In genomic region chr10:67618116-67618515, GRCh38 we compare ENCODE assay signal across 1 cellular context.
TF ChIP-seq lines count a peak whose summit lies in the region.

No MANE protein-coding gene starts in this region.

TF ChIP-seq in IMR-90, 13 proteins besides CTCF, POLR2A, EP300 and RAD21:
- TF ChIP-seq NFE2L2 (IDR thresholded peaks at IDR 0.05; ENCODE audit: low read depth, low read length) (no peak), CEBPB (IDR thresholded peaks at IDR 0.05; ENCODE audit: low read depth, low read length) (0 out of 2 replicates have a peak, but pooled peaks have one; percentile 8), MAFK (IDR thresholded peaks at IDR 0.05; ENCODE audit: low read depth, low read length) (no peak), MXI1 (IDR thresholded peaks at IDR 0.05; ENCODE audit: borderline replicate concordance, low read depth, low read length) (no peak)
- TF ChIP-seq, protein P1, sequence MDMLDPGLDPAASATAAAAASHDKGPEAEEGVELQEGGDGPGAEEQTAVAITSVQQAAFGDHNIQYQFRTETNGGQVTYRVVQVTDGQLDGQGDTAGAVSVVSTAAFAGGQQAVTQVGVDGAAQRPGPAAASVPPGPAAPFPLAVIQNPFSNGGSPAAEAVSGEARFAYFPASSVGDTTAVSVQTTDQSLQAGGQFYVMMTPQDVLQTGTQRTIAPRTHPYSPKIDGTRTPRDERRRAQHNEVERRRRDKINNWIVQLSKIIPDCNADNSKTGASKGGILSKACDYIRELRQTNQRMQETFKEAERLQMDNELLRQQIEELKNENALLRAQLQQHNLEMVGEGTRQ (IDR thresholded peaks at IDR 0.05; ENCODE audit: low read depth, low read length), result no peak
